ENCODE assay signal across 29 cellular contexts in the genomic region with DNA sequence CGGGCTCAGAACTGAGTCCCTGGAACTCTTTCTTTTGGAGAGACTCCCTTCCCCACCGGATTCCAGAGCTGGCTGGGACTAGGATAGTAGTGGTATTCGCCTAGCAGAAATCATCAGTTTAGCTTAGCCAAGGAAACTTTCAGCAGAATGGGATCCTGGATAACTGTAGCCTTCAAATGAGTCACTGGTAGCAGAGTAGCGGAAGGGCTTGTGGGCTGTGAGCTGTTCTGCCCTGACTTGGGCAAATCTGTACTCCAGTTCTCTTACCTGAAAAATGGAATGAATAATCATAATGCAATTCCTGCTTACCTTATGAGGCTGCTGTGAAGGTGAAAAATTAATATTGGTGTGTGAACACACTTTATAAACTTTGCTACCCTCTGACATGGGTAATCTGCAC.
"Had no signal": no experiment of that assay in that cellular context is flagged by ENCODE, and none has a peak within 500 bp of the region (broad histone marks: within the 10 kb centered on the region; RNA-seq: fewer than 3 reads in every experiment).

No MANE protein-coding gene starts in this region.

- H3K4me1 ChIP-seq: ascending aorta, Peyer's patch, SJSA1 had no signal

- H3K4me3 Mint-ChIP-seq: activated B cell treated with CpG ODN at 0.5 μM for 24 hours; activated CD4-positive, alpha-beta T cell treated with anti-CD3 and anti-CD28 coated beads, Interleukin-2, amount 10 ng/mL, durations not matched to agents 24 days and 14 days; activated CD8-positive, alpha-beta memory T cell treated with anti-CD3 and anti-CD28 coated beads, Interleukin-2, amount 10 ng/mL, durations not matched to agents 7 days and 5 days; activated naive CD8-positive, alpha-beta T cell treated with anti-CD3 and anti-CD28 coated beads, Interleukin-2, amount 50 U/mL, for 24 hours; activated T-cell treated with anti-CD3 and anti-CD28 coated beads, Interleukin-2, amount 50 U/mL, for 24 hours; T-helper 1 cell treated with Interleukin-12 subunit alpha and Interleukin-12 subunit beta and Interleukin-4 antibody, amounts not matched to agents 30 μg/mL and 1 μg/mL, for 36 hours had no signal

- H3K4me1 Mint-ChIP-seq: activated B cell treated with CpG ODN at 0.5 μM for 24 hours; activated CD4-positive, alpha-beta T cell treated with anti-CD3 and anti-CD28 coated beads, Interleukin-2, amount 10 ng/mL, durations not matched to agents 24 days and 14 days; activated CD8-positive, alpha-beta memory T cell treated with anti-CD3 and anti-CD28 coated beads, Interleukin-2, amount 10 ng/mL, durations not matched to agents 7 days and 5 days; activated naive CD8-positive, alpha-beta T cell treated with anti-CD3 and anti-CD28 coated beads, Interleukin-2, amount 50 U/mL, for 24 hours had no signal

- H3K4me3 ChIP-seq: ascending aorta, Peyer's patch, SJSA1 had no signal

- H3K9me3 Mint-ChIP-seq: activated CD4-positive, alpha-beta T cell treated with anti-CD3 and anti-CD28 coated beads, Interleukin-2, amount 10 ng/mL, durations not matched to agents 24 days and 14 days; activated naive CD4-positive, alpha-beta T cell treated with anti-CD3 and anti-CD28 coated beads, Interleukin-2, amount 50 U/mL, for 72 hours; activated naive CD8-positive, alpha-beta T cell treated with anti-CD3 and anti-CD28 coated beads, Interleukin-2, amount 50 U/mL, for 24 hours; activated T-cell treated with anti-CD3 and anti-CD28 coated beads, Interleukin-2, amount 50 U/mL, for 24 hours; T-helper 1 cell treated with Interleukin-12 subunit alpha and Interleukin-12 subunit beta and Interleukin-4 antibody, amounts not matched to agents 30 μg/mL and 1 μg/mL, for 36 hours had no signal

- H3K27me3 Mint-ChIP-seq: activated CD4-positive, alpha-beta T cell treated with anti-CD3 and anti-CD28 coated beads, Interleukin-2, amount 10 ng/mL, durations not matched to agents 24 days and 14 days; activated CD8-positive, alpha-beta memory T cell treated with anti-CD3 and anti-CD28 coated beads, Interleukin-2, amount 10 ng/mL, durations not matched to agents 7 days and 5 days; activated naive CD8-positive, alpha-beta T cell treated with anti-CD3 and anti-CD28 coated beads, Interleukin-2, amount 50 U/mL, for 24 hours; activated T-cell treated with anti-CD3 and anti-CD28 coated beads, Interleukin-2, amount 50 U/mL, for 24 hours had no signal

- H3K4me2 ChIP-seq: KMS-11 had no signal

- H3K27me3 ChIP-seq: ascending aorta, Peyer's patch, SJSA1 had no signal

- ATAC-seq: activated CD8-positive, alpha-beta memory T cell treated with anti-CD3 and anti-CD28 coated beads, Interleukin-2, amount 10 ng/mL, durations not matched to agents 7 days and 5 days; activated naive CD4-positive, alpha-beta T cell treated with anti-CD3 and anti-CD28 coated beads, Interleukin-2, amount 50 U/mL, for 72 hours; activated naive CD8-positive, alpha-beta T cell treated with anti-CD3 and anti-CD28 coated beads, Interleukin-2, amount 50 U/mL, for 24 hours; SK-N-SH treated with all-trans-retinoic acid at 6 μM for 48 hours had no signal

- H3K36me3 ChIP-seq: ascending aorta, Peyer's patch, SJSA1 had no signal

- H3K9me3 ChIP-seq: ascending aorta, Peyer's patch, SJSA1 had no signal

- H3K27ac Mint-ChIP-seq: activated B cell treated with CpG ODN at 0.5 μM for 24 hours; activated CD4-positive, alpha-beta T cell treated with anti-CD3 and anti-CD28 coated beads, Interleukin-2, amount 10 ng/mL, durations not matched to agents 24 days and 14 days; activated CD8-positive, alpha-beta memory T cell treated with anti-CD3 and anti-CD28 coated beads, Interleukin-2, amount 10 ng/mL, durations not matched to agents 7 days and 5 days; activated naive CD4-positive, alpha-beta T cell treated with anti-CD3 and anti-CD28 coated beads, Interleukin-2, amount 50 U/mL, for 72 hours; activated naive CD8-positive, alpha-beta T cell treated with anti-CD3 and anti-CD28 coated beads, Interleukin-2, amount 50 U/mL, for 24 hours; activated T-cell treated with anti-CD3 and anti-CD28 coated beads, Interleukin-2, amount 50 U/mL, for 24 hours; T-helper 1 cell treated with Interleukin-12 subunit alpha and Interleukin-12 subunit beta and Interleukin-4 antibody, amounts not matched to agents 30 μg/mL and 1 μg/mL, for 36 hours had no signal

- H3K36me3 Mint-ChIP-seq: activated CD8-positive, alpha-beta memory T cell treated with anti-CD3 and anti-CD28 coated beads, Interleukin-2, amount 10 ng/mL, durations not matched to agents 7 days and 5 days; activated naive CD4-positive, alpha-beta T cell treated with anti-CD3 and anti-CD28 coated beads, Interleukin-2, amount 50 U/mL, for 72 hours had no signal

- H3K27ac ChIP-seq: ascending aorta, KMS-11, Peyer's patch, RWPE1, SJSA1 had no signal

- H3K9ac ChIP-seq: KMS-11 had no signal

- DNase-seq: activated B cell treated with CpG ODN at 0.5 μM for 24 hours; activated CD4-positive, alpha-beta T cell treated with anti-CD3 and anti-CD28 coated beads for 1 hour; activated CD4-positive, alpha-beta T cell treated with anti-CD3 and anti-CD28 coated beads, Interleukin-2, amount 10 ng/mL, durations not matched to agents 24 days and 14 days; activated CD4-positive, alpha-beta T cell treated with anti-CD3 and anti-CD28 coated beads, Interleukin-2, amount 50 U/mL, for 48 hours; activated CD8-positive, alpha-beta memory T cell treated with anti-CD3 and anti-CD28 coated beads, Interleukin-2, amount 10 ng/mL, durations not matched to agents 7 days and 5 days; activated effector memory CD4-positive, alpha-beta T cell treated with anti-CD3 and anti-CD28 coated beads, Interleukin-2, amount 50 U/mL, for 16 hours; activated naive CD4-positive, alpha-beta T cell treated with Interleukin-2 at 50 U/mL for 16 hours; activated naive CD8-positive, alpha-beta T cell treated with anti-CD3 and anti-CD28 coated beads, Interleukin-2, amount 50 U/mL, for 24 hours; activated T-cell treated with anti-CD3 and anti-CD28 coated beads, Interleukin-2, amount 50 U/mL, for 24 hours; amniotic stem cell; central memory CD4-positive, alpha-beta T cell; MM.1S; NCI-H1105; NCI-H1436; NCI-H1694 treated with DMSO at 0.1 percent for 48 hours; NCI-H2029 treated with DMSO at 0.1 percent for 48 hours; NCI-H510A treated with DMSO at 0.1 percent for 48 hours; NK-92 treated with Interleukin-12 subunit alpha and Interleukin-12 subunit beta, amount 100 ng/mL, for 24 hours; Peyer's patch; SHP77; SW 1271; T-helper 9 cell had no signal
